ENCODE assay signal across 9 cellular contexts in the genomic region with DNA sequence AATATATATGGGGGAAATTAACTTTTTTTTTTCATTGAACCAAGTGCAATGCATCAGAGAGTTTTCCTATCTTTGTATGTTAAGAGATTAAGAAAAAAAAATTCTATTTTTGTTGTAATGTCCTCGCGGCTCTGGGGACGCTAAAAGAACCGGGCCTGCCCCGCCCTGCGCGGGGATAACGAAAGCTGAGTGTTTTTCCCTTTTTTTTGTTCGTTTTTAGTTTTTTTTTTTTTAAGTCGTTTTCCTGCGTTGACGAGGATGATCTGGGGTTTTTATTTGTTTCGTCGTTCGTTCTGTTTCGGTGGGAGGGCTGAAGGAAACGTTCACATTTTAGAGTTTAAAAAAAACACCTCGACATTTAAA. TPM values are rescaled to one million over a fixed set of nuclear protein-coding genes. Genes with fewer than 3 reads are reported as not detected.
DNase-seq lines count a peak whose midpoint lies in the region; ATAC-seq and TF ChIP-seq lines count a peak whose summit lies in the region.
"Had no signal": no experiment of that assay in that cellular context is flagged by ENCODE, and none has a peak within 500 bp of the region (broad histone marks: within the 10 kb centered on the region; RNA-seq: fewer than 3 reads in every experiment).

No MANE protein-coding gene starts in this region.

- H3F3A ChIP-seq in MM.1S (ENCODE audit: insufficient read depth, low read length) = peaks cover 20% of the 10 kb centered on the region

- TF ChIP-seq CTCF in MM.1S (IDR thresholded peaks at IDR 0.05; ENCODE audit: low read length) = no peak
- no peak for TF ChIP-seq CTCF in dorsolateral prefrontal cortex (IDR thresholded peaks at IDR 0.05 in 54 of 56, conservative IDR thresholded peaks at IDR 0.05 in 2 of 56; ENCODE audit: low read depth in 1 of 56, partially characterized antibody in 56 of 56)

- H3K9me3 ChIP-seq in CD8-positive, alpha-beta memory T cell (ENCODE audit: low read length) = no peaks in the 10 kb centered on the region
- no peaks in the 10 kb centered on the region for H3K9me3 ChIP-seq in MM.1S (replicated peaks; ENCODE audit: insufficient read depth, low read length)
- H3K9me3 ChIP-seq: ovary had no signal

- peak overlapping the region in 6 of 7 donors; percentile 36 to 79 (median 65) for H3K4me3 Mint-ChIP-seq in CD8-positive, alpha-beta memory T cell

- POLR2A ChIA-PET in CD8-positive, alpha-beta memory T cell (lab: Charles Lee) = interaction anchor here (0.6 kb wide), 1 partner anchor 151 kb away, joined by 4 read pairs; no protein-coding TSS in a partner anchor

- H3K36me3 ChIP-seq in CD8-positive, alpha-beta memory T cell (ENCODE audit: insufficient read depth, low read length) = no peaks in the 10 kb centered on the region
- no peaks in the 10 kb centered on the region for H3K36me3 ChIP-seq in MM.1S (replicated peaks; ENCODE audit: insufficient read depth, low read length)
- H3K36me3 ChIP-seq: ovary had no signal

- no peaks in the 10 kb centered on the region for H3K9me2 ChIP-seq in MM.1S (replicated peaks; ENCODE audit: insufficient read depth, low read length)

- H3K9me3 Mint-ChIP-seq in CD8-positive, alpha-beta memory T cell = peaks cover 0 to 4% (median 0%) of the 10 kb centered on the region in 5 donors

- peak overlapping the region in 6 of 8 donors; percentile 37 to 72 (median 69) for H3K27ac Mint-ChIP-seq in CD8-positive, alpha-beta memory T cell

- CTCF ChIA-PET in CD8-positive, alpha-beta memory T cell (lab: Charles Lee) = interaction anchor here (4.2 to 4.3 kb wide), 2 partner anchors 36 to 131 kb away, joined by 36 to 45 read pairs; no protein-coding TSS in a partner anchor

- H4K20me1 ChIP-seq in MM.1S (ENCODE audit: insufficient read depth, low read length) = no peaks in the 10 kb centered on the region

- no peak overlapping the region for H2AFZ ChIP-seq in MM.1S (ENCODE audit: low read length)

- no peak for DNase-seq in CD8-positive, alpha-beta memory T cell
- no peak for DNase-seq in MM.1S
- DNase-seq in dorsolateral prefrontal cortex = no peak
- peak; percentile 44 for DNase-seq in retina
- no peak for DNase-seq in OCI-M2 (lab: John Stamatoyannopoulos, UW; ENCODE audit: unreplicated experiment)

- peaks cover 5% of the 10 kb centered on the region for H3K79me2 ChIP-seq in MM.1S (ENCODE audit: low read length)

- no peak overlapping the region for H3K9ac ChIP-seq in MM.1S (ENCODE audit: low read length)

- H3K27ac ChIP-seq in CD8-positive, alpha-beta memory T cell (ENCODE audit: low read depth, low read length) = peak overlapping the region; percentile 59
- no peak overlapping the region for H3K27ac ChIP-seq in MM.1S (ENCODE audit: low read length)
- H3K27ac ChIP-seq in dorsolateral prefrontal cortex = peak overlapping the region in 52 of 59 donors; percentile 19 to 100 (median 89)

- no peak overlapping the region for H3K4me3 ChIP-seq in CD8-positive, alpha-beta memory T cell (ENCODE audit: low read length)
- H3K4me3 ChIP-seq in MM.1S (ENCODE audit: low read length) (no peak overlapping the region), dorsolateral prefrontal cortex (peak overlapping the region in 28 of 59 donors; percentile 1 to 60 (median 34))

- peak overlapping the region; percentile 94 for H3K4me2 ChIP-seq in MM.1S (ENCODE audit: low read depth, low read length)

- peaks cover 60% of the 10 kb centered on the region for H3K4me1 ChIP-seq in CD8-positive, alpha-beta memory T cell (ENCODE audit: insufficient read depth, low read length)
- peaks cover 26% of the 10 kb centered on the region for H3K4me1 ChIP-seq in MM.1S (ENCODE audit: low read length)

- no peak for ATAC-seq in HG03045 (IDR thresholded peaks at IDR 0.05; ENCODE audit: unreplicated experiment)
- ATAC-seq in HG02759 (IDR thresholded peaks at IDR 0.05; ENCODE audit: unreplicated experiment) = no peak

- intact Hi-C loops in dorsolateral prefrontal cortex (cut with DNase I) = loop anchor here in 1 of 2 donors (10.0 kb wide), 1 partner anchor 62 kb away; no protein-coding TSS in a partner anchor

- peaks cover 17% of the 10 kb centered on the region for H3K27me3 ChIP-seq in CD8-positive, alpha-beta memory T cell (ENCODE audit: insufficient read depth, low read length, poor library complexity, severe bottlenecking)
- peaks cover 50% of the 10 kb centered on the region for H3K27me3 ChIP-seq in MM.1S (replicated peaks; ENCODE audit: insufficient read depth, low read length)
- H3K27me3 ChIP-seq in dorsolateral prefrontal cortex = no peaks in the 10 kb centered on the region
- H3K27me3 ChIP-seq: ovary had no signal

- H3K4me1 Mint-ChIP-seq in CD8-positive, alpha-beta memory T cell = peaks cover 36 to 65% (median 40%) of the 10 kb centered on the region in 3 donors

- H3K27me3 Mint-ChIP-seq in CD8-positive, alpha-beta memory T cell = peaks cover 27 to 28% of the 10 kb centered on the region in 2 donors

- peaks cover 0 to 3% (median 0%) of the 10 kb centered on the region in 3 donors for H3K36me3 Mint-ChIP-seq in CD8-positive, alpha-beta memory T cell

RNA-seq across cellular contexts. Expression of gene LYL1, which starts 5.7 kb away (rescaled TPM):
- 1 to 10 TPM; 2.3 to 2.5 TPM for total RNA-seq in CD8-positive, alpha-beta memory T cell
- 4.1 TPM for polyA plus RNA-seq in CD8-positive, alpha-beta memory T cell
- total RNA-seq in dorsolateral prefrontal cortex = 10 to 100 TPM in 2 of 120 experiments, 1 to 10 TPM in 118; 1.0 to 11.8 (median 4.5) TPM
- total RNA-seq: M059J had no signal

RNA-seq across cellular contexts. Expression of gene TRMT1, which starts 19.6 kb away (rescaled TPM):
- total RNA-seq in CD8-positive, alpha-beta memory T cell = 100 to 1,000 TPM; 138 TPM
- polyA plus RNA-seq in CD8-positive, alpha-beta memory T cell = 18.2 TPM
- total RNA-seq in dorsolateral prefrontal cortex = 10 to 100 TPM; 30.6 to 70.9 (median 40.8) TPM

RNA-seq across cellular contexts. Expression of gene NACC1, which starts 21.1 kb away (rescaled TPM):
- total RNA-seq in CD8-positive, alpha-beta memory T cell = 100 to 1,000 TPM in 1 of 2 experiments, 10 to 100 TPM in 1; 89.9 to 111 TPM
- polyA plus RNA-seq in CD8-positive, alpha-beta memory T cell = 3.9 TPM
- 100 to 1,000 TPM in 5 of 120 experiments, 10 to 100 TPM in 115; 54.8 to 122 (median 79.3) TPM for total RNA-seq in dorsolateral prefrontal cortex

RNA-seq across cellular contexts. Expression of gene STX10, which starts 53.2 kb away (rescaled TPM):
- 10 to 100 TPM; 60.9 to 63.7 TPM for total RNA-seq in CD8-positive, alpha-beta memory T cell
- polyA plus RNA-seq in CD8-positive, alpha-beta memory T cell = 58.7 TPM
- total RNA-seq in dorsolateral prefrontal cortex = 10 to 100 TPM; 21.7 to 50.2 (median 33.8) TPM

RNA-seq across cellular contexts. Expression of gene IER2, which starts 53.3 kb away (rescaled TPM):
- 100 to 1,000 TPM; 102 to 111 TPM for total RNA-seq in CD8-positive, alpha-beta memory T cell
- 277 TPM for polyA plus RNA-seq in CD8-positive, alpha-beta memory T cell
- total RNA-seq in dorsolateral prefrontal cortex = 10 to 100 TPM; 15.7 to 43.8 (median 25.6) TPM
